Comparison of ENCODE assay signal across 2 cellular contexts in the genomic region with DNA sequence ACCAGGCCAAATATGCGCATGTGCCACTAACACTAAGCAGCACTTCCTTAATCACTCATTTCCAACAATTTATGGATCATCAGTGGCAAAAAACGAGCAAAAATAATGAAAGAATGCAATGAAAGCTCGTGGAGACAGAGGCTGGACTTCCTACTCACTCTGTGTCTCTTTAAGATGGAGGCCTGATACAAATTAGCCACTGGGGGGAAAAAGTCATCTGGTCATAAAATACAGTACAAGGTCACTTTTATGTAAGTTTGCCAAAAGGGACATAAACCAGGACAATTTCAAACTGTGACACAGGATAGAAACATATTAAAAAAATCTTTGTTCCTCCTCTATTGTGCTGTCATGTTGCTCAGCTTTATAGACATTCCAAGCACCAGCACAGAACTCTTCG.
A peak's percentile ranks its signal among the peaks of the same experiment; 100 is the strongest.
TF ChIP-seq lines count a peak whose summit lies in the region.

No MANE protein-coding gene starts in this region.

TF ChIP-seq in GM23338, 12 proteins besides CTCF, POLR2A, EP300 and RAD21 (continued from another document):
- TF ChIP-seq ZNF114 (CRISPR knock-in tag; IDR thresholded peaks at IDR 0.05) = no peak
- TF ChIP-seq, protein P1, sequence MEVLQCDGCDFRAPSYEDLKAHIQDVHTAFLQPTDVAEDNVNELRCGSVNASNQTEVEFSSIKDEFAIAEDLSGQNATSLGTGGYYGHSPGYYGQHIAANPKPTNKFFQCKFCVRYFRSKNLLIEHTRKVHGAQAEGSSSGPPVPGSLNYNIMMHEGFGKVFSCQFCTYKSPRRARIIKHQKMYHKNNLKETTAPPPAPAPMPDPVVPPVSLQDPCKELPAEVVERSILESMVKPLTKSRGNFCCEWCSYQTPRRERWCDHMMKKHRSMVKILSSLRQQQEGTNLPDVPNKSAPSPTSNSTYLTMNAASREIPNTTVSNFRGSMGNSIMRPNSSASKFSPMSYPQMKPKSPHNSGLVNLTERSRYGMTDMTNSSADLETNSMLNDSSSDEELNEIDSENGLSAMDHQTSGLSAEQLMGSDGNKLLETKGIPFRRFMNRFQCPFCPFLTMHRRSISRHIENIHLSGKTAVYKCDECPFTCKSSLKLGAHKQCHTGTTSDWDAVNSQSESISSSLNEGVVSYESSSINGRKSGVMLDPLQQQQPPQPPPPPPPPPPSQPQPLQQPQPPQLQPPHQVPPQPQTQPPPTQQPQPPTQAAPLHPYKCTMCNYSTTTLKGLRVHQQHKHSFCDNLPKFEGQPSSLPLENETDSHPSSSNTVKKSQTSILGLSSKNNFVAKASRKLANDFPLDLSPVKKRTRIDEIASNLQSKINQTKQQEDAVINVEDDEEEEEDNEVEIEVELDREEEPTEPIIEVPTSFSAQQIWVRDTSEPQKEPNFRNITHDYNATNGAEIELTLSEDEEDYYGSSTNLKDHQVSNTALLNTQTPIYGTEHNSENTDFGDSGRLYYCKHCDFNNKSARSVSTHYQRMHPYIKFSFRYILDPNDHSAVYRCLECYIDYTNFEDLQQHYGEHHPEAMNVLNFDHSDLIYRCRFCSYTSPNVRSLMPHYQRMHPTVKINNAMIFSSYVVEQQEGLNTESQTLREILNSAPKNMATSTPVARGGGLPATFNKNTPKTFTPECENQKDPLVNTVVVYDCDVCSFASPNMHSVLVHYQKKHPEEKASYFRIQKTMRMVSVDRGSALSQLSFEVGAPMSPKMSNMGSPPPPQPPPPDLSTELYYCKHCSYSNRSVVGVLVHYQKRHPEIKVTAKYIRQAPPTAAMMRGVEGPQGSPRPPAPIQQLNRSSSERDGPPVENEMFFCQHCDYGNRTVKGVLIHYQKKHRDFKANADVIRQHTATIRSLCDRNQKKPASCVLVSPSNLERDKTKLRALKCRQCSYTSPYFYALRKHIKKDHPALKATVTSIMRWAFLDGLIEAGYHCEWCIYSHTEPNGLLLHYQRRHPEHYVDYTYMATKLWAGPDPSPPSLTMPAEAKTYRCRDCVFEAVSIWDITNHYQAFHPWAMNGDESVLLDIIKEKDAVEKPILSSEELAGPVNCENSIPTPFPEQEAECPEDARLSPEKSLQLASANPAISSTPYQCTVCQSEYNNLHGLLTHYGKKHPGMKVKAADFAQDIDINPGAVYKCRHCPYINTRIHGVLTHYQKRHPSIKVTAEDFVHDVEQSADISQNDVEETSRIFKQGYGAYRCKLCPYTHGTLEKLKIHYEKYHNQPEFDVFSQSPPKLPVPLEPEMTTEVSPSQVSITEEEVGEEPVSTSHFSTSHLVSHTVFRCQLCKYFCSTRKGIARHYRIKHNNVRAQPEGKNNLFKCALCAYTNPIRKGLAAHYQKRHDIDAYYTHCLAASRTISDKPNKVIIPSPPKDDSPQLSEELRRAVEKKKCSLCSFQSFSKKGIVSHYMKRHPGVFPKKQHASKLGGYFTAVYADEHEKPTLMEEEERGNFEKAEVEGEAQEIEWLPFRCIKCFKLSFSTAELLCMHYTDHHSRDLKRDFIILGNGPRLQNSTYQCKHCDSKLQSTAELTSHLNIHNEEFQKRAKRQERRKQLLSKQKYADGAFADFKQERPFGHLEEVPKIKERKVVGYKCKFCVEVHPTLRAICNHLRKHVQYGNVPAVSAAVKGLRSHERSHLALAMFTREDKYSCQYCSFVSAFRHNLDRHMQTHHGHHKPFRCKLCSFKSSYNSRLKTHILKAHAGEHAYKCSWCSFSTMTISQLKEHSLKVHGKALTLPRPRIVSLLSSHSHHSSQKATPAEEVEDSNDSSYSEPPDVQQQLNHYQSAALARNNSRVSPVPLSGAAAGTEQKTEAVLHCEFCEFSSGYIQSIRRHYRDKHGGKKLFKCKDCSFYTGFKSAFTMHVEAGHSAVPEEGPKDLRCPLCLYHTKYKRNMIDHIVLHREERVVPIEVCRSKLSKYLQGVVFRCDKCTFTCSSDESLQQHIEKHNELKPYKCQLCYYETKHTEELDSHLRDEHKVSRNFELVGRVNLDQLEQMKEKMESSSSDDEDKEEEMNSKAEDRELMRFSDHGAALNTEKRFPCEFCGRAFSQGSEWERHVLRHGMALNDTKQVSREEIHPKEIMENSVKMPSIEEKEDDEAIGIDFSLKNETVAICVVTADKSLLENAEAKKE (CRISPR knock-in tag; IDR thresholded peaks at IDR 0.05) = no peak
- TF ChIP-seq, protein P2, sequence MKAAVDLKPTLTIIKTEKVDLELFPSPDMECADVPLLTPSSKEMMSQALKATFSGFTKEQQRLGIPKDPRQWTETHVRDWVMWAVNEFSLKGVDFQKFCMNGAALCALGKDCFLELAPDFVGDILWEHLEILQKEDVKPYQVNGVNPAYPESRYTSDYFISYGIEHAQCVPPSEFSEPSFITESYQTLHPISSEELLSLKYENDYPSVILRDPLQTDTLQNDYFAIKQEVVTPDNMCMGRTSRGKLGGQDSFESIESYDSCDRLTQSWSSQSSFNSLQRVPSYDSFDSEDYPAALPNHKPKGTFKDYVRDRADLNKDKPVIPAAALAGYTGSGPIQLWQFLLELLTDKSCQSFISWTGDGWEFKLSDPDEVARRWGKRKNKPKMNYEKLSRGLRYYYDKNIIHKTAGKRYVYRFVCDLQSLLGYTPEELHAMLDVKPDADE (IDR thresholded peaks at IDR 0.05) = no peak
- 0 out of 2 replicates have a peak, but pooled peaks have one; percentile 29 for TF ChIP-seq NANOG (IDR thresholded peaks at IDR 0.05; ENCODE audit: borderline replicate concordance)

TF ChIP-seq in SK-N-SH, 30 proteins besides CTCF, POLR2A, EP300 and RAD21 (continued from another document):
- no peak; the same call in 1 of the 2 replicates for TF ChIP-seq POLR2AphosphoS5 (IDR thresholded peaks at IDR 0.05; ENCODE audit: low read depth, low read length)
- TF ChIP-seq EZH2phosphoT487 (IDR thresholded peaks at IDR 0.05; ENCODE audit: borderline replicate concordance, low read depth) = no peak
- no peak for TF ChIP-seq ELF1 (IDR thresholded peaks at IDR 0.05)
- TF ChIP-seq GABPA (IDR thresholded peaks at IDR 0.05; ENCODE audit: low read depth) = no peak
- TF ChIP-seq RXRA (IDR thresholded peaks at IDR 0.05; ENCODE audit: borderline replicate concordance, low read depth) = no peak
- no peak for TF ChIP-seq FOXM1 (IDR thresholded peaks at IDR 0.05; ENCODE audit: low read depth)
- no peak for TF ChIP-seq MEF2A (IDR thresholded peaks at IDR 0.05; ENCODE audit: borderline replicate concordance, low read depth)
- TF ChIP-seq TCF12 (IDR thresholded peaks at IDR 0.05) = peak; percentile 33; the same call in 1 of the 2 replicates
- TF ChIP-seq RCOR1 (IDR thresholded peaks at IDR 0.05; ENCODE audit: low read length) = peak; percentile 71
- no peak for TF ChIP-seq USF1 (IDR thresholded peaks at IDR 0.05; ENCODE audit: borderline replicate concordance, low read depth)
- peak; percentile 71; the same call in 1 of the 2 replicates for TF ChIP-seq RFX5 (IDR thresholded peaks at IDR 0.05; ENCODE audit: low read length)
- TF ChIP-seq TEAD4 (IDR thresholded peaks at IDR 0.05; ENCODE audit: borderline replicate concordance, insufficient read depth) = no peak
- no peak for TF ChIP-seq SIN3A (IDR thresholded peaks at IDR 0.05; ENCODE audit: borderline replicate concordance, low read depth, low read length)
- TF ChIP-seq FOSL2 (IDR thresholded peaks at IDR 0.05; ENCODE audit: borderline replicate concordance, low read depth) = no peak
- TF ChIP-seq TAF1 (IDR thresholded peaks at IDR 0.05; ENCODE audit: borderline replicate concordance, low read depth, low read length) = no peak
- no peak for TF ChIP-seq JUND (IDR thresholded peaks at IDR 0.05)
- TF ChIP-seq, protein P3, sequence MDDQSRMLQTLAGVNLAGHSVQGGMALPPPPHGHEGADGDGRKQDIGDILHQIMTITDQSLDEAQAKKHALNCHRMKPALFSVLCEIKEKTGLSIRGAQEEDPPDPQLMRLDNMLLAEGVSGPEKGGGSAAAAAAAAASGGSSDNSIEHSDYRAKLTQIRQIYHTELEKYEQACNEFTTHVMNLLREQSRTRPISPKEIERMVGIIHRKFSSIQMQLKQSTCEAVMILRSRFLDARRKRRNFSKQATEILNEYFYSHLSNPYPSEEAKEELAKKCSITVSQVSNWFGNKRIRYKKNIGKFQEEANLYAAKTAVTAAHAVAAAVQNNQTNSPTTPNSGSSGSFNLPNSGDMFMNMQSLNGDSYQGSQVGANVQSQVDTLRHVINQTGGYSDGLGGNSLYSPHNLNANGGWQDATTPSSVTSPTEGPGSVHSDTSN (IDR thresholded peaks at IDR 0.05) = no peak
- TF ChIP-seq, protein P4, sequence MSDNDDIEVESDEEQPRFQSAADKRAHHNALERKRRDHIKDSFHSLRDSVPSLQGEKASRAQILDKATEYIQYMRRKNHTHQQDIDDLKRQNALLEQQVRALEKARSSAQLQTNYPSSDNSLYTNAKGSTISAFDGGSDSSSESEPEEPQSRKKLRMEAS (IDR thresholded peaks at IDR 0.05; ENCODE audit: low read depth) = no peak
- no peak for TF ChIP-seq IRF3 (IDR thresholded peaks at IDR 0.05; ENCODE audit: low read depth, low read length)
- TF ChIP-seq SMC3 (IDR thresholded peaks at IDR 0.05; ENCODE audit: low read depth, low read length) = peak; percentile 11; the same call in 1 of the 2 replicates
- TF ChIP-seq, protein P5, sequence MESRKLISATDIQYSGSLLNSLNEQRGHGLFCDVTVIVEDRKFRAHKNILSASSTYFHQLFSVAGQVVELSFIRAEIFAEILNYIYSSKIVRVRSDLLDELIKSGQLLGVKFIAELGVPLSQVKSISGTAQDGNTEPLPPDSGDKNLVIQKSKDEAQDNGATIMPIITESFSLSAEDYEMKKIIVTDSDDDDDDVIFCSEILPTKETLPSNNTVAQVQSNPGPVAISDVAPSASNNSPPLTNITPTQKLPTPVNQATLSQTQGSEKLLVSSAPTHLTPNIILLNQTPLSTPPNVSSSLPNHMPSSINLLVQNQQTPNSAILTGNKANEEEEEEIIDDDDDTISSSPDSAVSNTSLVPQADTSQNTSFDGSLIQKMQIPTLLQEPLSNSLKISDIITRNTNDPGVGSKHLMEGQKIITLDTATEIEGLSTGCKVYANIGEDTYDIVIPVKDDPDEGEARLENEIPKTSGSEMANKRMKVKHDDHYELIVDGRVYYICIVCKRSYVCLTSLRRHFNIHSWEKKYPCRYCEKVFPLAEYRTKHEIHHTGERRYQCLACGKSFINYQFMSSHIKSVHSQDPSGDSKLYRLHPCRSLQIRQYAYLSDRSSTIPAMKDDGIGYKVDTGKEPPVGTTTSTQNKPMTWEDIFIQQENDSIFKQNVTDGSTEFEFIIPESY (IDR thresholded peaks at IDR 0.05; ENCODE audit: borderline replicate concordance, low read depth) = no peak
- peak; percentile 81 for TF ChIP-seq MXI1 (IDR thresholded peaks at IDR 0.05; ENCODE audit: low read depth, low read length)
- no peak for TF ChIP-seq NFIC (IDR thresholded peaks at IDR 0.05; ENCODE audit: borderline replicate concordance)
- TF ChIP-seq USF2 (IDR thresholded peaks at IDR 0.05; ENCODE audit: borderline replicate concordance, low read depth, low read length) = no peak
- TF ChIP-seq YY1 (IDR thresholded peaks at IDR 0.05; ENCODE audit: low read depth) = no peak
- TF ChIP-seq REST (IDR thresholded peaks at IDR 0.05; ENCODE audit: low read depth, low read length) = no peak
- TF ChIP-seq CHD2 (IDR thresholded peaks at IDR 0.05; ENCODE audit: low read length, partially characterized antibody) = peak; percentile 89
- TF ChIP-seq FOXJ3 (CRISPR knock-in tag; IDR thresholded peaks at IDR 0.05) = no peak
- no peak for TF ChIP-seq NRF1 (IDR thresholded peaks at IDR 0.05; ENCODE audit: low read depth, low read length)
